ENCODE assay signal across 23 cellular contexts in genomic region chr18:31664101-31664500, GRCh38.
"Had no signal": no experiment of that assay in that cellular context is flagged by ENCODE, and none has a peak within 500 bp of the region (broad histone marks: within the 10 kb centered on the region; RNA-seq: fewer than 3 reads in every experiment).

No MANE protein-coding gene starts in this region.

- H3K27me3 Mint-ChIP-seq: dendritic cell treated with granulocyte-macrophage colony-stimulating factor and Interleukin-4, amounts not matched to agents 40 ng/mL and 50 ng/mL, for 4 days had no signal

- H3K27ac ChIP-seq: colonic mucosa, coronary artery, dorsolateral prefrontal cortex, epithelial cell of prostate, esophagus muscularis mucosa, esophagus squamous epithelium, foreskin keratinocyte, gastrocnemius medialis, gastroesophageal sphincter, heart left ventricle, heart right ventricle had no signal

- H3K27me3 ChIP-seq: colonic mucosa, dorsolateral prefrontal cortex, esophagus muscularis mucosa, esophagus squamous epithelium, foreskin keratinocyte, gastrocnemius medialis, gastroesophageal sphincter, heart left ventricle, heart right ventricle had no signal

- H3K36me3 ChIP-seq: colonic mucosa, esophagus muscularis mucosa, esophagus squamous epithelium, gastrocnemius medialis, gastroesophageal sphincter, heart left ventricle, heart right ventricle had no signal

- H3K4me3 ChIP-seq: colonic mucosa, coronary artery, dorsolateral prefrontal cortex, esophagus muscularis mucosa, esophagus squamous epithelium, gastrocnemius medialis, gastroesophageal sphincter, heart left ventricle, heart right ventricle had no signal

- H3K4me1 ChIP-seq: colonic mucosa, esophagus squamous epithelium, gastroesophageal sphincter had no signal

- H3K9me3 ChIP-seq: colonic mucosa, esophagus muscularis mucosa, esophagus squamous epithelium, gastrocnemius medialis, gastroesophageal sphincter, heart left ventricle, heart right ventricle had no signal

- H3K27ac Mint-ChIP-seq: dendritic cell treated with granulocyte-macrophage colony-stimulating factor and Interleukin-4, amounts not matched to agents 40 ng/mL and 50 ng/mL, for 4 days; effector memory CD8-positive, alpha-beta T cell had no signal

- H3K4me3 Mint-ChIP-seq: dendritic cell treated with granulocyte-macrophage colony-stimulating factor and Interleukin-4, amounts not matched to agents 40 ng/mL and 50 ng/mL, for 4 days; effector memory CD8-positive, alpha-beta T cell had no signal

- DNase-seq: colonic mucosa; cortex of kidney; dermis blood vessel endothelial cell; dorsolateral prefrontal cortex; effector CD4-positive, alpha-beta T cell; effector CD8-positive, alpha-beta T cell; effector memory CD4-positive, alpha-beta T cell; effector memory CD8-positive, alpha-beta T cell; erythroblast; esophagus squamous epithelium; foreskin fibroblast; foreskin keratinocyte; foreskin melanocyte; gastrocnemius medialis; glutamatergic neuron; head of caudate nucleus; heart left ventricle; heart right ventricle had no signal
